In the genomic region with DNA sequence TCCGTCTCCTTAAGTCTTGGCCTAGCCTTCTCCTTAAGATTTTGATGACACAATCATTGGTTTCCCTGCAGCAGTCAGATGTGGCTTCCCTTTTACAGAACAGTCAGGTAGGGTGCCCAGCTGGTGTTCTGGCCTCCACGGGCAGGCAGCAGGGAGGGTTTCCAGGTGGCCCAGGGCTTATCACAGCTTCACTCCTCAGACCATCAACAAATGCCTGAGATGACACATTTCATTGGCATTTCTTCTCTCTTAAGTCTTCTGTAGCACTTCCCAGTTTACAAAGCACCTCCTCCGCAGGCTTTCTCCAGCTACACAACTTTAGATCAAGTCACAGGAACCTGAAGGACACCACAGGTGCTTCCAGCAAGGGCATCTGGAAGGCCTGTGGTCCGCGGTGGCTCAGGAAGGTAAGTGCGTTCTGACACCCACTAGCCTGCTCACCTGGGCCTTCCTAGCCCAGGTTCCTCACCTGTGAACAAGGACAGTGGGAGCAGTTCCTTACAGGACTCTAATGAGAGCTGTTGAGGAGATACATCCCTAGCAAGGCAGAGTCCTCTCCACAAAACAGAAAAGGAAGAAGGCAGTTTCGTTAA, we compare ENCODE assay signal across 19 cellular contexts. TPM values are rescaled to one million over a fixed set of nuclear protein-coding genes. Genes with fewer than 3 reads are reported as not detected.
DNase-seq lines count a peak whose midpoint lies in the region; ATAC-seq, FAIRE-seq and TF ChIP-seq lines count a peak whose summit lies in the region.
"Had no signal": no experiment of that assay in that cellular context is flagged by ENCODE, and none has a peak within 500 bp of the region (broad histone marks: within the 10 kb centered on the region; RNA-seq: fewer than 3 reads in every experiment).

No MANE protein-coding gene starts in this region.

- DNase-seq in LoVo (ENCODE audit: low spot score): peak; percentile 5
- DNase-seq in chondrocyte (ENCODE audit: low spot score): no peak
- peak; percentile 8 for DNase-seq in mucosa of gallbladder (ENCODE audit: low spot score)
- no peak for DNase-seq in sciatic nerve (ENCODE audit: low spot score)
- no peak for DNase-seq in GM12891 (ENCODE audit: insufficient read length, low spot score)
- no peak for DNase-seq in OCI-M2 (lab: John Stamatoyannopoulos, UW; ENCODE audit: unreplicated experiment)
- no peak for DNase-seq in AG08396 (ENCODE audit: low spot score)
- DNase-seq: activated CD8-positive, alpha-beta memory T cell treated with anti-CD3 and anti-CD28 coated beads, Interleukin-2, amount 50 U/mL, for 48 hours; activated naive CD4-positive, alpha-beta T cell treated with anti-CD3 and anti-CD28 coated beads, Interleukin-2, amount 50 U/mL, for 16 hours; BE2C; cerebellar nuclear complex; DMS79; left cardiac atrium; MV-4-11; NCI-H2171 treated with DMSO at 0.1 percent for 48 hours had no signal

- no peak for FAIRE-seq in GM12891 (lab: Jason Lieb, UNC)
- FAIRE-seq: GM12892 had no signal

- H4K20me1 ChIP-seq in DOHH2 (ENCODE audit: control insufficient read depth, insufficient read depth, low read depth, low read length): no peaks in the 10 kb centered on the region

- H3K27me3 Mint-ChIP-seq in chondrocyte (ENCODE audit: low read depth): peaks cover 5% of the 10 kb centered on the region

- peak overlapping the region; percentile 80 for H3K4me2 ChIP-seq in DOHH2 (ENCODE audit: low read length)

- no peaks in the 10 kb centered on the region for H3K9me2 ChIP-seq in DOHH2 (replicated peaks; ENCODE audit: control insufficient read depth, low read length)

- TF ChIP-seq CTCF in DOHH2 (IDR thresholded peaks at IDR 0.05; ENCODE audit: low read depth, low read length, poor library complexity, severe bottlenecking) (no peak), chondrocyte (IDR thresholded peaks at IDR 0.05) (no peak)

- peaks cover 2% of the 10 kb centered on the region for H3K9me3 Mint-ChIP-seq in chondrocyte (ENCODE audit: low read depth)

- H3K36me3 ChIP-seq in DOHH2 (ENCODE audit: control insufficient read depth, low read length): peaks cover 8% of the 10 kb centered on the region; the same call in 1 of the 2 replicates
- H3K36me3 ChIP-seq: BE2C, suprapubic skin had no signal

- no peaks in the 10 kb centered on the region for H3K36me3 Mint-ChIP-seq in chondrocyte (ENCODE audit: low read depth)

- intact Hi-C loops in sciatic nerve (cut with DNase I): no loop called here

- peaks cover 58% of the 10 kb centered on the region for H3K4me1 ChIP-seq in DOHH2 (ENCODE audit: control insufficient read depth, low read length)
- H3K4me1 ChIP-seq: BE2C had no signal

- no peaks in the 10 kb centered on the region for H3K9me3 ChIP-seq in DOHH2 (ENCODE audit: control insufficient read depth, insufficient read depth, low read length)
- H3K9me3 ChIP-seq: BE2C, suprapubic skin had no signal

- H3K27ac ChIP-seq in DOHH2 (ENCODE audit: low read depth, low read length): peak overlapping the region; percentile 99
- H3K27ac ChIP-seq: epithelial cell of prostate, suprapubic skin had no signal

- peaks cover 21% of the 10 kb centered on the region for H3F3A ChIP-seq in DOHH2 (ENCODE audit: control insufficient read depth, insufficient read depth)

- peaks cover 18% of the 10 kb centered on the region for H3K79me2 ChIP-seq in DOHH2 (ENCODE audit: control insufficient read depth, low read length)

- H3K4me3 ChIP-seq in DOHH2 (ENCODE audit: low read length): peak overlapping the region; percentile 74
- H3K4me3 ChIP-seq: suprapubic skin had no signal

- no peak overlapping the region for H3K4me3 Mint-ChIP-seq in chondrocyte (ENCODE audit: unreplicated experiment)

- peaks cover 19% of the 10 kb centered on the region for H3K4me1 Mint-ChIP-seq in chondrocyte (ENCODE audit: low read depth)

- peak overlapping the region; percentile 12 for H3K27ac Mint-ChIP-seq in chondrocyte (ENCODE audit: unreplicated experiment)

- ATAC-seq in sciatic nerve: no peak
- ATAC-seq: left cardiac atrium had no signal

- no peak for TF ChIP-seq POLR2A in GM12891 (IDR thresholded peaks at IDR 0.05; ENCODE audit: low read depth, low read length)

- H3K27me3 ChIP-seq in DOHH2 (ENCODE audit: control insufficient read depth, low read length): no peaks in the 10 kb centered on the region
- H3K27me3 ChIP-seq: BE2C, suprapubic skin had no signal

TF ChIP-seq in GM12891, 5 proteins besides CTCF, POLR2A, EP300 and RAD21:
- TF ChIP-seq PAX5 (IDR thresholded peaks at IDR 0.05; ENCODE audit: insufficient read depth, low read length, severe bottlenecking) (no peak), POU2F2 (IDR thresholded peaks at IDR 0.05; ENCODE audit: low read depth, low read length) (no peak), TAF1 (IDR thresholded peaks at IDR 0.05; ENCODE audit: low read depth, low read length) (no peak), SPI1 (IDR thresholded peaks at IDR 0.05; ENCODE audit: low read depth, low read length) (no peak), POLR2AphosphoS5 (IDR thresholded peaks at IDR 0.05; ENCODE audit: low read depth, low read length) (no peak)

RNA-seq across cellular contexts. Expression of a gene that starts 37.6 kb away (rescaled TPM):
- 24.0 to 31.9 TPM (median 26.0 TPM) in 3 replicates for total RNA-seq in chondrocyte
- 126 TPM for total RNA-seq in mucosa of gallbladder
- 44.7 TPM for total RNA-seq in sciatic nerve
- polyA plus RNA-seq in GM12891 (2012; ENCODE audit: low read depth, missing spikeins): 29.4 TPM

RNA-seq across cellular contexts. Expression of a gene that starts 50.7 kb away (rescaled TPM):
- total RNA-seq in chondrocyte: 43.5 to 50.1 TPM (median 48.4 TPM) in 3 replicates
- total RNA-seq in mucosa of gallbladder: 59.7 TPM
- total RNA-seq in sciatic nerve: 43.0 TPM
- 118 TPM for polyA plus RNA-seq in GM12891 (2012; ENCODE audit: low read depth, missing spikeins)

Comparison
In these comparisons a context has a peak if more than half of its experiments do, and no peak if none do; other contexts are left out.
1. DNase-seq: peak in LoVo (single experiment) and mucosa of gallbladder (single experiment); none in chondrocyte (single experiment), sciatic nerve (single experiment), GM12891 (single experiment), OCI-M2 (single experiment) and AG08396 (single experiment).